Comparison of ENCODE assay signal across 9 cellular contexts in genomic region chr7:98399903-98400537, GRCh38. TPM values are rescaled to one million over a fixed set of nuclear protein-coding genes. Genes with fewer than 3 reads are reported as not detected.
A peak's percentile ranks its signal among the peaks of the same experiment; 100 is the strongest.
DNase-seq lines count a peak whose midpoint lies in the region; ATAC-seq and TF ChIP-seq lines count a peak whose summit lies in the region.
"Had no signal": no experiment of that assay in that cellular context is flagged by ENCODE, and none has a peak within 500 bp of the region (broad histone marks: within the 10 kb centered on the region; RNA-seq: fewer than 3 reads in every experiment).

No MANE protein-coding gene starts in this region.

- no peak overlapping the region for H3K27ac ChIP-seq in SK-N-SH (ENCODE audit: low read depth in 2 of 2, low read length in 1 of 2)
- peak overlapping the region; percentile 90 for H3K27ac ChIP-seq in smooth muscle cell (ENCODE audit: low read depth)
- H3K27ac ChIP-seq: neutrophil had no signal

- no peaks in the 10 kb centered on the region for H3K9me3 ChIP-seq in SK-N-SH
- H3K9me3 ChIP-seq in smooth muscle cell (replicated peaks; ENCODE audit: low read depth): no peaks in the 10 kb centered on the region
- H3K9me3 ChIP-seq: neutrophil had no signal

- TF ChIP-seq RAD21 in SK-N-SH (IDR thresholded peaks at IDR 0.05; ENCODE audit: low read length): no peak

- H3K79me2 ChIP-seq in SK-N-SH (ENCODE audit: insufficient read depth) (no peaks in the 10 kb centered on the region), smooth muscle cell (ENCODE audit: low read depth) (peaks cover 49% of the 10 kb centered on the region)

- POLR2A ChIA-PET in SK-N-SH (lab: Yijun Ruan, JAX): no interaction called here

- no peaks in the 10 kb centered on the region for H3K36me3 ChIP-seq in SK-N-SH (replicated peaks in 1 of 2; ENCODE audit: control insufficient read depth in 1 of 2, insufficient read depth in 2 of 2, low read length in 1 of 2)
- H3K36me3 ChIP-seq in smooth muscle cell (ENCODE audit: low read depth): no peaks in the 10 kb centered on the region
- H3K36me3 ChIP-seq: neutrophil had no signal

- no peak for TF ChIP-seq EP300 in SK-N-SH (IDR thresholded peaks at IDR 0.05; ENCODE audit: borderline replicate concordance in 1 of 2, low read depth in 1 of 2, low read length in 1 of 2)

- H3K9ac ChIP-seq in SK-N-SH (no peak overlapping the region), smooth muscle cell (ENCODE audit: low read depth) (peak overlapping the region; percentile 82)

- CTCF ChIA-PET in SK-N-SH (lab: Yijun Ruan, JAX): interaction anchor here (1.1 to 9.0 kb wide), 10 partner anchors 10 to 467 kb away, joined by 3 to 124 read pairs (median 14); no protein-coding TSS in a partner anchor

- H3K4me3 ChIP-seq in SK-N-SH (ENCODE audit: low read depth in 2 of 2, low read length in 1 of 2) (peak overlapping the region; percentile 58 to 63; a peak in 2 of 4 replicates), foreskin fibroblast (ENCODE audit: low read depth in 1 of 2, low read length in 2 of 2) (peak overlapping the region; percentile 61 to 62), smooth muscle cell (peak overlapping the region; percentile 77)

- H3K4me1 ChIP-seq in SK-N-SH (ENCODE audit: control insufficient read depth in 1 of 2, insufficient read depth in 2 of 2, low read depth in 1 of 2, low read length in 1 of 2) (peaks cover 4 to 8% of the 10 kb centered on the region in 2 experiments; a peak in 2 of 4 replicates), smooth muscle cell (ENCODE audit: low read depth) (peaks cover 15% of the 10 kb centered on the region)

- H3K4me2 ChIP-seq in SK-N-SH (peak overlapping the region; percentile 87), smooth muscle cell (peak overlapping the region; percentile 88)

- H4K20me1 ChIP-seq in SK-N-SH (ENCODE audit: insufficient read depth) (no peaks in the 10 kb centered on the region), smooth muscle cell (ENCODE audit: low read depth) (peaks cover 25% of the 10 kb centered on the region)

- H3F3A ChIP-seq in SK-N-SH (replicated peaks; ENCODE audit: insufficient read depth) (peaks cover 15% of the 10 kb centered on the region), smooth muscle cell (ENCODE audit: low read depth) (peaks cover 19% of the 10 kb centered on the region)

- H2AFZ ChIP-seq in SK-N-SH (ENCODE audit: low read depth): peak overlapping the region; percentile 89; the same call in 1 of the 2 replicates
- H2AFZ ChIP-seq in smooth muscle cell (ENCODE audit: low read depth): peak overlapping the region; percentile 1

- 52% methylated on average over 22 of the region's 22 CpGs for WGBS in SK-N-SH (ENCODE audit: low lambda C conversion rate)
- WGBS in smooth muscle cell (ENCODE audit: low lambda C conversion rate): 20% methylated on average over 13 of the region's 22 CpGs

- no peak for ATAC-seq in GM18870 (IDR thresholded peaks at IDR 0.05; ENCODE audit: unreplicated experiment)

- DNase-seq in NCI-H82 (lab: John Stamatoyannopoulos, UW) (peak; percentile 29), NCI-H82 treated with DMSO at 0.1 percent for 48 hours (lab: John Stamatoyannopoulos, UW; ENCODE audit: unreplicated experiment) (no peak), SK-N-SH (peak; percentile 73), foreskin fibroblast (peak in 1 of 2 donors; percentile 56), smooth muscle cell (lab: John Stamatoyannopoulos, UW; ENCODE audit: unreplicated experiment) (no peak), NCI-H2196 treated with DMSO at 0.1 percent for 48 hours (lab: John Stamatoyannopoulos, UW; ENCODE audit: unreplicated experiment) (no peak)
- DNase-seq in stimulated activated naive CD4-positive, alpha-beta T cell treated with Interleukin-2 at 50 U/mL for 16 hours (lab: John Stamatoyannopoulos, UW): no peak

- no peaks in the 10 kb centered on the region for H3K27me3 ChIP-seq in SK-N-SH (ENCODE audit: insufficient read depth)
- H3K27me3 ChIP-seq in smooth muscle cell (ENCODE audit: low read depth): no peaks in the 10 kb centered on the region

- TF ChIP-seq CTCF in SK-N-SH (IDR thresholded peaks at IDR 0.05) (no peak), foreskin fibroblast (IDR thresholded peaks at IDR 0.05; ENCODE audit: low read depth, low read length) (no peak), smooth muscle cell (IDR thresholded peaks at IDR 0.05; ENCODE audit: borderline replicate concordance, insufficient read depth, poor library complexity, severe bottlenecking) (no peak)

- H3K9me2 ChIP-seq in SK-N-SH: no peaks in the 10 kb centered on the region

TF ChIP-seq in SK-N-SH, 30 proteins besides CTCF, POLR2A, EP300 and RAD21:
- TF ChIP-seq, protein P1, sequence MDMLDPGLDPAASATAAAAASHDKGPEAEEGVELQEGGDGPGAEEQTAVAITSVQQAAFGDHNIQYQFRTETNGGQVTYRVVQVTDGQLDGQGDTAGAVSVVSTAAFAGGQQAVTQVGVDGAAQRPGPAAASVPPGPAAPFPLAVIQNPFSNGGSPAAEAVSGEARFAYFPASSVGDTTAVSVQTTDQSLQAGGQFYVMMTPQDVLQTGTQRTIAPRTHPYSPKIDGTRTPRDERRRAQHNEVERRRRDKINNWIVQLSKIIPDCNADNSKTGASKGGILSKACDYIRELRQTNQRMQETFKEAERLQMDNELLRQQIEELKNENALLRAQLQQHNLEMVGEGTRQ (IDR thresholded peaks at IDR 0.05; ENCODE audit: borderline replicate concordance, low read depth, low read length): no peak
- TF ChIP-seq MXI1 (IDR thresholded peaks at IDR 0.05; ENCODE audit: low read depth, low read length) (no peak), POLR2AphosphoS5 (IDR thresholded peaks at IDR 0.05; ENCODE audit: low read depth, low read length) (no peak), JUND (IDR thresholded peaks at IDR 0.05) (no peak), YY1 (IDR thresholded peaks at IDR 0.05; ENCODE audit: low read depth) (no peak), NRF1 (IDR thresholded peaks at IDR 0.05; ENCODE audit: low read depth, low read length) (no peak), SIN3A (IDR thresholded peaks at IDR 0.05; ENCODE audit: borderline replicate concordance, low read depth, low read length) (no peak), EZH2phosphoT487 (IDR thresholded peaks at IDR 0.05; ENCODE audit: borderline replicate concordance, low read depth) (no peak), PBX3 (IDR thresholded peaks at IDR 0.05) (no peak), GATA2 (CRISPR knock-in tag; IDR thresholded peaks at IDR 0.05) (no peak), GABPA (IDR thresholded peaks at IDR 0.05; ENCODE audit: low read depth) (no peak), REST (IDR thresholded peaks at IDR 0.05; ENCODE audit: low read depth, low read length) (no peak)
- TF ChIP-seq, protein P2, sequence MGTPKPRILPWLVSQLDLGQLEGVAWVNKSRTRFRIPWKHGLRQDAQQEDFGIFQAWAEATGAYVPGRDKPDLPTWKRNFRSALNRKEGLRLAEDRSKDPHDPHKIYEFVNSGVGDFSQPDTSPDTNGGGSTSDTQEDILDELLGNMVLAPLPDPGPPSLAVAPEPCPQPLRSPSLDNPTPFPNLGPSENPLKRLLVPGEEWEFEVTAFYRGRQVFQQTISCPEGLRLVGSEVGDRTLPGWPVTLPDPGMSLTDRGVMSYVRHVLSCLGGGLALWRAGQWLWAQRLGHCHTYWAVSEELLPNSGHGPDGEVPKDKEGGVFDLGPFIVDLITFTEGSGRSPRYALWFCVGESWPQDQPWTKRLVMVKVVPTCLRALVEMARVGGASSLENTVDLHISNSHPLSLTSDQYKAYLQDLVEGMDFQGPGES (IDR thresholded peaks at IDR 0.05; ENCODE audit: low read depth, low read length): no peak

RNA-seq across cellular contexts. Expression of gene BAIAP2L1, which starts 0.9 kb away (rescaled TPM):
- polyA plus RNA-seq in SK-N-SH (2012; rRNA removed) (8.7 and 8.8 TPM in 2 replicates), smooth muscle cell (45.0 and 47.2 TPM in 2 replicates)
- polyA plus RNA-seq in SK-N-SH (2012; cell fraction: cytosol; rRNA removed): 7.6 and 7.8 TPM in 2 replicates
- 13.6 and 15.9 TPM in 2 replicates for polyA plus RNA-seq in SK-N-SH (2012; cell fraction: nucleus; rRNA removed)
- total RNA-seq in smooth muscle cell: 55.1 and 63.1 TPM in 2 replicates

Comparison
In these comparisons a context has a peak if more than half of its experiments do, and no peak if none do; other contexts are left out.
1. DNase-seq: peak in NCI-H82 (single experiment) and SK-N-SH (single experiment); none in NCI-H82 treated with DMSO at 0.1 percent for 48 hours (single experiment), smooth muscle cell (single experiment), stimulated activated naive CD4-positive, alpha-beta T cell treated with Interleukin-2 at 50 U/mL for 16 hours (single experiment) and NCI-H2196 treated with DMSO at 0.1 percent for 48 hours (single experiment).
2. Peak in every context shown above with its lines, with median percentiles within 50 percentile points of each other: H3K4me3 ChIP-seq.